Comparison of ENCODE assay signal across 16 cellular contexts in genomic region chr10:6649107-6649720, GRCh38.
"Had no signal": no experiment of that assay in that cellular context is flagged by ENCODE, and none has a peak within 500 bp of the region (broad histone marks: within the 10 kb centered on the region; RNA-seq: fewer than 3 reads in every experiment).

No MANE protein-coding gene starts in this region.

- H3K27me3 Mint-ChIP-seq: activated naive CD4-positive, alpha-beta T cell treated with anti-CD3 and anti-CD28 coated beads, Interleukin-2, amount 50 U/mL, for 24 hours had no signal

- H3K9me3 Mint-ChIP-seq: activated naive CD4-positive, alpha-beta T cell treated with anti-CD3 and anti-CD28 coated beads, Interleukin-2, amount 50 U/mL, for 24 hours had no signal

- H3K9me3 ChIP-seq: esophagus muscularis mucosa, left lung, tibial artery had no signal

- H3K36me3 Mint-ChIP-seq: activated naive CD4-positive, alpha-beta T cell treated with anti-CD3 and anti-CD28 coated beads, Interleukin-2, amount 50 U/mL, for 24 hours; neural progenitor cell had no signal

- H3K4me1 ChIP-seq: esophagus muscularis mucosa, left lung, neural progenitor cell, tibial artery had no signal

- H3K27ac Mint-ChIP-seq: activated CD8-positive, alpha-beta memory T cell treated with anti-CD3 and anti-CD28 coated beads, Interleukin-2, amount 10 ng/mL, durations not matched to agents 7 days and 5 days; neural progenitor cell; progenitor cell of endocrine pancreas had no signal

- ATAC-seq: activated CD8-positive, alpha-beta memory T cell treated with anti-CD3 and anti-CD28 coated beads, Interleukin-2, amount 10 ng/mL, durations not matched to agents 7 days and 5 days; left lung; right cardiac atrium; stimulated activated naive CD8-positive, alpha-beta T cell treated with anti-CD3 and anti-CD28 coated beads, Interleukin-15, Interleukin-2, amounts not matched to agents 100 U/mL and 50 U/mL, for 24 hours had no signal

- H3K4me3 Mint-ChIP-seq: activated CD8-positive, alpha-beta memory T cell treated with anti-CD3 and anti-CD28 coated beads, Interleukin-2, amount 10 ng/mL, durations not matched to agents 7 days and 5 days; activated naive CD4-positive, alpha-beta T cell treated with anti-CD3 and anti-CD28 coated beads, Interleukin-2, amount 50 U/mL, for 24 hours; neural progenitor cell had no signal

- H3K4me1 Mint-ChIP-seq: neural progenitor cell had no signal

- H3K36me3 ChIP-seq: esophagus muscularis mucosa, left lung, neural progenitor cell, tibial artery, WERI-Rb-1 had no signal

- DNase-seq: activated CD4-positive, alpha-beta T cell treated with anti-CD3 and anti-CD28 coated beads, Interleukin-2, amount 50 U/mL, for 48 hours; activated CD8-positive, alpha-beta memory T cell treated with anti-CD3 and anti-CD28 coated beads, Interleukin-2, amount 10 ng/mL, durations not matched to agents 7 days and 5 days; effector CD4-positive, alpha-beta T cell; left lung; right cardiac atrium; stimulated activated CD4-positive, alpha-beta T cell treated with anti-CD3 and anti-CD28 coated beads, Interleukin-2, amount 100 ng/mL, for 24 hours; stimulated activated naive CD8-positive, alpha-beta T cell treated with anti-CD3 and anti-CD28 coated beads, Interleukin-15, Interleukin-2, amounts not matched to agents 100 U/mL and 50 U/mL, for 24 hours; substantia nigra; SW 1271; T-helper 2 cell; tibial artery; WERI-Rb-1 had no signal

- H3K4me3 ChIP-seq: esophagus muscularis mucosa, left lung, neural progenitor cell, tibial artery had no signal

- H3K27ac ChIP-seq: esophagus muscularis mucosa, left lung, neural progenitor cell, tibial artery, WERI-Rb-1 had no signal

- H3K9ac ChIP-seq: neural progenitor cell had no signal

- H3K27me3 ChIP-seq: neural progenitor cell had no signal
